ENCODE assay signal across 7 cellular contexts in the genomic region with DNA sequence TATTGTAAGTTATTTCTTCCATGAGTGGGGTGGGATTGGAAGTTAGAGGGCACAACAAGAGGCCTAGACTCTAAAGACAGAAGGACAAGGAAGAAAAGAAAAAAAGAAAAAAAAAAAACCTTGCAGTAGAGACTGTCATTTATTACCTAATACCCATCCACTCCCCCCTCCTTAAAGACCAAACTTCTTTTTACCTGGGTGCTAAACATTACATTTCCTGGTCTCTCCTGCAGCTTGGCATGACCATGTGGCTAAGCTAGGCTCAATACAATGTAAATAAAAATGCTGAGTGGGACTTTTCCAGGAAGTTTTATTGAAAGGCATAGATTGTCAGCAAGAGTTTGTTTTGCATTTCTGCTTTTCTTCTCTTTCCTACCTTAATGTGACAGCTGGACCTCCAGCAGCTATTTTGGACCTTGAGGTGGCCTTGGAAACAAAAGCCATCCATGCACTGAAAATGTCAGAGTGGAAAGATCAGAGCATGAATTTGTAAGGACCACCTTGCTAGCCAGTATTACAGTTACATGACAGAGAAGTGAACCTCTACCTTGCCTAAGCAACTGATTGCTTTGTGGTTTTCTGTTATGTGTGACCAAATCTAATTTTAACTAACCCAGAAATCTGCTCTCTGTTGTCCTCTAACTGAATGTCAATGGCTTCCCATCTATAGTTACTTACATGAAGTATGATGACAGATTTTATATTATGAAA.
DNase-seq lines count a peak whose midpoint lies in the region; ATAC-seq lines count a peak whose summit lies in the region.

No MANE protein-coding gene starts in this region.

- H3K9me3 ChIP-seq in mesenchymal stem cell (ENCODE audit: control insufficient read depth, low read length) = no peaks in the 10 kb centered on the region

- no peak overlapping the region for H3K9ac ChIP-seq in mesenchymal stem cell (ENCODE audit: low read length)

- H3K36me3 ChIP-seq in mesenchymal stem cell (ENCODE audit: control insufficient read depth in 1 of 2, insufficient read depth in 2 of 2, low read depth in 1 of 2, low read length in 2 of 2) = no peaks in the 10 kb centered on the region

- no peaks in the 10 kb centered on the region for H3K36me3 Mint-ChIP-seq in immature natural killer cell

- H3K79me1 ChIP-seq in mesenchymal stem cell (replicated peaks; ENCODE audit: low read length, poor library complexity, severe bottlenecking) = no peaks in the 10 kb centered on the region

- H4K8ac ChIP-seq in mesenchymal stem cell (ENCODE audit: low read length) = no peak overlapping the region

- no peak overlapping the region for H3K18ac ChIP-seq in mesenchymal stem cell (ENCODE audit: low read depth in 1 of 2, low read length in 2 of 2)

- H3K27me3 ChIP-seq in mesenchymal stem cell (ENCODE audit: control insufficient read depth in 1 of 2, insufficient read depth in 1 of 2, low read length in 2 of 2) = peaks cover 0 to 37% of the 10 kb centered on the region in 2 experiments

- no peak overlapping the region for H2BK120ac ChIP-seq in mesenchymal stem cell (ENCODE audit: low read depth, low read length)

- H3K4me3 ChIP-seq in mesenchymal stem cell (ENCODE audit: insufficient read depth in 1 of 2, low read depth in 1 of 2, low read length in 2 of 2) = no peak overlapping the region

- H3K4ac ChIP-seq in mesenchymal stem cell (ENCODE audit: low read depth in 1 of 2, low read length in 2 of 2) = no peak overlapping the region

- ATAC-seq in GM18868 (IDR thresholded peaks at IDR 0.05; ENCODE audit: unreplicated experiment) (peak; percentile 88), GM21717 (IDR thresholded peaks at IDR 0.05; ENCODE audit: unreplicated experiment) (peak; percentile 80), HG03469 (IDR thresholded peaks at IDR 0.05; ENCODE audit: unreplicated experiment) (peak; percentile 92)

- peaks cover 0 to 2% (median 1%) of the 10 kb centered on the region in 3 donors for H3K27me3 Mint-ChIP-seq in immature natural killer cell (ENCODE audit: low read depth in 3 of 3)

- H3K23ac ChIP-seq in mesenchymal stem cell (ENCODE audit: low read length in 2 of 2) = no peak overlapping the region

- H3K4me1 ChIP-seq in mesenchymal stem cell (ENCODE audit: control insufficient read depth, insufficient read depth, low read depth, low read length) = no peaks in the 10 kb centered on the region

- H2BK5ac ChIP-seq in mesenchymal stem cell (ENCODE audit: low read depth, low read length, poor library complexity, severe bottlenecking) = no peak overlapping the region

- peak overlapping the region in 5 of 6 donors; percentile 10 to 82 (median 41) for H3K27ac Mint-ChIP-seq in immature natural killer cell

- peak overlapping the region in 3 of 5 donors; percentile 9 to 78 (median 44) for H3K4me3 Mint-ChIP-seq in immature natural killer cell

- H2BK12ac ChIP-seq in mesenchymal stem cell (ENCODE audit: low read length in 2 of 2) = no peak overlapping the region

- no peak overlapping the region for H4K91ac ChIP-seq in mesenchymal stem cell (ENCODE audit: low read length)

- no peak overlapping the region for H2AFZ ChIP-seq in mesenchymal stem cell (ENCODE audit: low read depth, low read length)

- H3K27ac ChIP-seq in mesenchymal stem cell (ENCODE audit: low read length, poor library complexity, severe bottlenecking) = no peak overlapping the region

- H3K4me2 ChIP-seq in mesenchymal stem cell (ENCODE audit: low read length, poor library complexity, severe bottlenecking) = no peak overlapping the region

- H2AK5ac ChIP-seq in mesenchymal stem cell (ENCODE audit: low read length, severe bottlenecking) = no peak overlapping the region

- no peak overlapping the region for H3K14ac ChIP-seq in mesenchymal stem cell (ENCODE audit: low read length in 2 of 2)

- no peaks in the 10 kb centered on the region for H3K9me3 Mint-ChIP-seq in immature natural killer cell

- peaks cover 38 to 64% of the 10 kb centered on the region in 2 donors for H3K4me1 Mint-ChIP-seq in immature natural killer cell

- no peak overlapping the region for H2BK15ac ChIP-seq in mesenchymal stem cell (ENCODE audit: low read depth, poor library complexity, severe bottlenecking)

- DNase-seq in immature natural killer cell (no peak), NCI-H2196 treated with DMSO at 0.1 percent for 48 hours (lab: John Stamatoyannopoulos, UW; ENCODE audit: unreplicated experiment) (no peak), NCI-H146 (lab: John Stamatoyannopoulos, UW) (no peak), mesenchymal stem cell (no peak)
